Comparison of ENCODE assay signal across 1 cellular context in genomic region chr1:211698161-211699026, GRCh38.
TF ChIP-seq lines count a peak whose summit lies in the region.

No MANE protein-coding gene starts in this region.

TF ChIP-seq in K562, 482 proteins besides CTCF, POLR2A, EP300 and RAD21 (continued from another document and continues in another):
- peak; percentile 54; the same call in 1 of the 2 replicates for TF ChIP-seq ZBTB33 (CRISPR knock-in tag; IDR thresholded peaks at IDR 0.05)
- no peak for TF ChIP-seq RBM25 (IDR thresholded peaks at IDR 0.05; ENCODE audit: low read depth, low read length, severe bottlenecking)
- TF ChIP-seq SMC3 (conservative IDR thresholded peaks at IDR 0.05; ENCODE audit: insufficient read depth, low read depth, low read length), result peak; percentile 99
- TF ChIP-seq SRSF9 (IDR thresholded peaks at IDR 0.05; ENCODE audit: borderline replicate concordance, low read depth, low read length), result no peak
- no peak for TF ChIP-seq TCF3 (CRISPR knock-in tag; IDR thresholded peaks at IDR 0.05)
- TF ChIP-seq TEAD1 (CRISPR knock-in tag; IDR thresholded peaks at IDR 0.05), result peak in 1 of 2 experiments; percentile 56; a peak in 1 of 4 replicates
- TF ChIP-seq ARID1B (IDR thresholded peaks at IDR 0.05), result no peak
- no peak for TF ChIP-seq SRSF7 (optimal IDR thresholded peaks at IDR 0.05; ENCODE audit: low read depth, low read length)
- no peak for TF ChIP-seq ASH1L (IDR thresholded peaks at IDR 0.05; ENCODE audit: borderline replicate concordance, low read depth, partially characterized antibody)
- TF ChIP-seq ZBTB17 (CRISPR knock-in tag; IDR thresholded peaks at IDR 0.05), result peak; percentile 40; the same call in 1 of the 2 replicates
- no peak for TF ChIP-seq ZNF609 (CRISPR knock-in tag; IDR thresholded peaks at IDR 0.05; ENCODE audit: borderline replicate concordance)
- no peak for TF ChIP-seq SPI1 (IDR thresholded peaks at IDR 0.05; ENCODE audit: borderline replicate concordance, low read depth, low read length)
- TF ChIP-seq ZNF133 (CRISPR knock-in tag; IDR thresholded peaks at IDR 0.05), result no peak
- TF ChIP-seq RBFOX2 (IDR thresholded peaks at IDR 0.05; ENCODE audit: low read depth, low read length), result no peak
- TF ChIP-seq ZNF431 (CRISPR knock-in tag; IDR thresholded peaks at IDR 0.05), result no peak
- TF ChIP-seq ZBTB1 (CRISPR knock-in tag; IDR thresholded peaks at IDR 0.05; ENCODE audit: borderline replicate concordance, low read depth), result no peak
- TF ChIP-seq ATF4 (CRISPR knock-in tag; IDR thresholded peaks at IDR 0.05), result 0 out of 2 replicates have a peak, but pooled peaks have one; percentile 33
- TF ChIP-seq ZNF239 (CRISPR knock-in tag; IDR thresholded peaks at IDR 0.05), result no peak
- no peak for TF ChIP-seq FOXM1 (IDR thresholded peaks at IDR 0.05; ENCODE audit: low read depth)
- no peak for TF ChIP-seq FOXM1 (CRISPR knock-in tag; IDR thresholded peaks at IDR 0.05; ENCODE audit: low read depth)
- TF ChIP-seq DNMT1 (IDR thresholded peaks at IDR 0.05), result no peak
- no peak for TF ChIP-seq DIDO1 (tag; IDR thresholded peaks at IDR 0.05; ENCODE audit: low read depth)
- no peak for TF ChIP-seq WHSC1 (IDR thresholded peaks at IDR 0.05; ENCODE audit: low read length)
- no peak for TF ChIP-seq CUX1 (CRISPR knock-in tag; IDR thresholded peaks at IDR 0.05)
- TF ChIP-seq HDAC6 (IDR thresholded peaks at IDR 0.05; ENCODE audit: low read depth, low read length), result no peak
- TF ChIP-seq CBX5 (IDR thresholded peaks at IDR 0.05; ENCODE audit: borderline replicate concordance, low read depth), result no peak
- no peak for TF ChIP-seq LCOR (CRISPR knock-in tag; IDR thresholded peaks at IDR 0.05)
- TF ChIP-seq PTRF (tag; IDR thresholded peaks at IDR 0.05), result no peak
- peak; percentile 31 for TF ChIP-seq NEUROD1 (IDR thresholded peaks at IDR 0.05; ENCODE audit: borderline replicate concordance, low read depth, low read length, partially characterized antibody)
- TF ChIP-seq EGR1 (conservative IDR thresholded peaks at IDR 0.05), result no peak
- no peak for TF ChIP-seq CBX8 (IDR thresholded peaks at IDR 0.05; ENCODE audit: borderline replicate concordance, extremely low read depth, low read depth, low read length, poor library complexity, severe bottlenecking)
- TF ChIP-seq THRAP3 (IDR thresholded peaks at IDR 0.05; ENCODE audit: borderline replicate concordance), result no peak
- no peak for TF ChIP-seq HNRNPK (IDR thresholded peaks at IDR 0.05; ENCODE audit: low read depth, low read length, poor library complexity, severe bottlenecking)
- TF ChIP-seq ZBTB26 (CRISPR knock-in tag; IDR thresholded peaks at IDR 0.05), result no peak
- TF ChIP-seq ZNF354B (CRISPR knock-in tag; IDR thresholded peaks at IDR 0.05), result no peak
- TF ChIP-seq PURB (CRISPR knock-in tag; IDR thresholded peaks at IDR 0.05; ENCODE audit: low read depth), result no peak
- no peak for TF ChIP-seq ZNF174 (CRISPR knock-in tag; IDR thresholded peaks at IDR 0.05)
- TF ChIP-seq POLR2H (tag; IDR thresholded peaks at IDR 0.05; ENCODE audit: low read depth), result no peak
- no peak for TF ChIP-seq MBD2 (IDR thresholded peaks at IDR 0.05; ENCODE audit: borderline replicate concordance, low read depth)
- TF ChIP-seq BCOR (IDR thresholded peaks at IDR 0.05), result peak; percentile 36; the same call in 1 of the 2 replicates
- no peak for TF ChIP-seq NCOA2 (IDR thresholded peaks at IDR 0.05; ENCODE audit: partially characterized antibody in 2 of 2)
- TF ChIP-seq CREM (IDR thresholded peaks at IDR 0.05; ENCODE audit: low read depth), result peak; percentile 38; the same call in 1 of the 2 replicates
- TF ChIP-seq DEAF1 (CRISPR knock-in tag; IDR thresholded peaks at IDR 0.05), result peak; percentile 98
- peak; percentile 95 for TF ChIP-seq RB1 (IDR thresholded peaks at IDR 0.05; ENCODE audit: low read depth)
- 0 out of 2 replicates have a peak, but pooled peaks have one; percentile 59 for TF ChIP-seq TCF7 (IDR thresholded peaks at IDR 0.05; ENCODE audit: borderline replicate concordance)
- TF ChIP-seq NCOA6 (IDR thresholded peaks at IDR 0.05), result no peak
- TF ChIP-seq ZNF512 (tag; IDR thresholded peaks at IDR 0.05), result no peak
- peak; percentile 81 for TF ChIP-seq ZNF384 (IDR thresholded peaks at IDR 0.05; ENCODE audit: low read depth, low read length)
- peak; percentile 61 for TF ChIP-seq L3MBTL2 (IDR thresholded peaks at IDR 0.05)
- no peak for TF ChIP-seq ZNF75A (CRISPR knock-in tag; IDR thresholded peaks at IDR 0.05)
- TF ChIP-seq EWSR1 (IDR thresholded peaks at IDR 0.05; ENCODE audit: borderline replicate concordance, low read depth, partially characterized antibody), result no peak
- no peak for TF ChIP-seq SNRNP70 (optimal IDR thresholded peaks at IDR 0.05; ENCODE audit: low read depth, low read length)
- TF ChIP-seq HSF4 (CRISPR knock-in tag; IDR thresholded peaks at IDR 0.05; ENCODE audit: borderline replicate concordance), result no peak
- TF ChIP-seq MTA3 (IDR thresholded peaks at IDR 0.05; ENCODE audit: borderline replicate concordance), result 0 out of 2 replicates have a peak, but pooled peaks have one; percentile 50
- TF ChIP-seq E2F3 (CRISPR knock-in tag; IDR thresholded peaks at IDR 0.05), result peak; percentile 62; the same call in 1 of the 2 replicates
- TF ChIP-seq MEF2A (IDR thresholded peaks at IDR 0.05; ENCODE audit: control insufficient read depth, low read depth, low read length), result no peak
- TF ChIP-seq PCBP1 (IDR thresholded peaks at IDR 0.05; ENCODE audit: low read depth, low read length, poor library complexity, severe bottlenecking), result no peak
- no peak for TF ChIP-seq SIRT6 (IDR thresholded peaks at IDR 0.05; ENCODE audit: low read depth, low read length)
- no peak for TF ChIP-seq GTF2E2 (tag; IDR thresholded peaks at IDR 0.05)
